In the genomic region with DNA sequence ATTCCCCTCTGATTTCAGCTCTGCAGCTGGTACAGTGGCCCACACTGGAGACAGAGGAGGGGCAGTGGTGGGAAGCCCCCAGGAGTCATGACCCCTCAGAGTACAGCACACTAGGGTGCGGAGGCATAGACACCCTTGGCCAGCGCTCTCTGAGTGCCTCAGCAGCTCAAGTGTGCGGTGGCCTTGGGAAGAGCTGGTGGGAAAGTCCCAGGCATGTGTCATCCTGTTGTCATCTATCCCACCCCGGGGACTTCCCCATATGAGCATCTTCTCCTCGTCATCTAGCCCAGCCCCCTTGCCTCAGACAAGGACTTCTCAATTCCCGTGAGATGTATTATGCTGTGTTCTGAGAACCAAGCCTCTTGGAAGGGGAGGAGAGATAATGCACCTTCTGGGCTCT, we compare ENCODE assay signal across 8 cellular contexts. TPM values are rescaled to one million over a fixed set of nuclear protein-coding genes. Genes with fewer than 3 reads are reported as not detected.
DNase-seq lines count a peak whose midpoint lies in the region; ATAC-seq and TF ChIP-seq lines count a peak whose summit lies in the region.

No MANE protein-coding gene starts in this region.

- no peak overlapping the region for H3K27ac ChIP-seq in A673 (ENCODE audit: low read depth, low read length, poor library complexity, severe bottlenecking)
- no peak overlapping the region for H3K27ac ChIP-seq in aorta (ENCODE audit: low read depth in 1 of 2, low read length in 2 of 2)

- 81 to 88% methylated on average over 6 of the region's 6 CpGs for WGBS in aorta, 2 donors

- H3K4me1 ChIP-seq in A673 (ENCODE audit: insufficient read depth, low read length, poor library complexity, severe bottlenecking), result no peaks in the 10 kb centered on the region
- H3K4me1 ChIP-seq in aorta (ENCODE audit: control insufficient read depth in 1 of 2, insufficient read depth in 2 of 2, low read length in 2 of 2), result no peaks in the 10 kb centered on the region

- H3K36me3 ChIP-seq in A673 (ENCODE audit: insufficient read depth, low read length, poor library complexity, severe bottlenecking) (no peaks in the 10 kb centered on the region), aorta (ENCODE audit: control insufficient read depth in 1 of 2, insufficient read depth in 2 of 2, low read length in 1 of 2) (no peaks in the 10 kb centered on the region)

- peak; percentile 87 for ATAC-seq in HG03457 (IDR thresholded peaks at IDR 0.05; ENCODE audit: unreplicated experiment)
- ATAC-seq in esophagus mucosa, result peak; percentile 61
- no peak for ATAC-seq in aorta (ENCODE audit: low FRiP score)

- peak; percentile 33 for TF ChIP-seq POLR2A in GM19193 (IDR thresholded peaks at IDR 0.05; ENCODE audit: extremely low read depth, insufficient read depth, insufficient read length)

- no peak for TF ChIP-seq CTCF in A673 (conservative IDR thresholded peaks at IDR 0.05; ENCODE audit: low read depth, low read length)

- POLR2A ChIA-PET in A673 (lab: Charles Lee; ENCODE audit: low non-redundant PET), result no interaction called here

- H3K9me3 ChIP-seq in A673 (ENCODE audit: low read depth, low read length, poor library complexity, severe bottlenecking) (no peaks in the 10 kb centered on the region), aorta (ENCODE audit: control insufficient read depth, low read length) (no peaks in the 10 kb centered on the region)

- no TSS peak for BruUV-seq in A673 (replicated peaks; lab: Mats Ljungman, UMichigan)

- DNase-seq in A673 (ENCODE audit: low spot score) (peak; percentile 71), aorta (no peak), KG1 (lab: John Stamatoyannopoulos, UW) (no peak)
- DNase-seq in activated CD4-positive, alpha-beta T cell treated with anti-CD3 and anti-CD28 coated beads for 4 hours, result peak; percentile 77 to 86
- peak; percentile 82 for DNase-seq in stimulated activated CD4-positive, alpha-beta T cell treated with anti-CD3 and anti-CD28 coated beads, Interleukin-2, amount 100 ng/mL, for 4 hours (ENCODE audit: low read depth)

- CTCF ChIA-PET in A673 (lab: Charles Lee), result interaction anchor here (0.5 kb wide), 1 partner anchor 19 kb away, joined by 7 read pairs; no protein-coding TSS in a partner anchor

- H3K4me3 ChIP-seq in A673 (ENCODE audit: low read depth, low read length, poor library complexity, severe bottlenecking) (no peak overlapping the region), aorta (ENCODE audit: low read length in 2 of 2) (no peak overlapping the region)

- intact Hi-C loops in A673 (cut with micrococcal nuclease; ENCODE audit: unreplicated experiment), result no loop called here
- intact Hi-C loops in aorta (cut with DNase I), result no loop called here

- no peaks in the 10 kb centered on the region for H3K27me3 ChIP-seq in A673 (replicated peaks; ENCODE audit: insufficient read depth, low read depth, low read length, poor library complexity)
- no peaks in the 10 kb centered on the region for H3K27me3 ChIP-seq in aorta (ENCODE audit: control insufficient read depth in 1 of 2, insufficient read depth in 2 of 2, low read length in 1 of 2)

RNA-seq across cellular contexts. Expression of a gene that starts 15.6 kb away (rescaled TPM):
- total RNA-seq in A673 (2021) (133 and 160 TPM in 2 replicates), esophagus mucosa (77.8 TPM), aorta (10 to 100 TPM; 16.8 to 21.2 TPM)
- 10 to 100 TPM in 1 of 2 donors, 1 to 10 TPM in 1; 9.0 to 11.1 TPM for polyA plus RNA-seq in aorta

Comparison
In these comparisons a context has a peak if more than half of its experiments do, and no peak if none do; other contexts are left out.
1. DNase-seq: peak in A673 (single experiment), activated CD4-positive, alpha-beta T cell treated with anti-CD3 and anti-CD28 coated beads for 4 hours (2 of 2) and stimulated activated CD4-positive, alpha-beta T cell treated with anti-CD3 and anti-CD28 coated beads, Interleukin-2, amount 100 ng/mL, for 4 hours (single experiment); none in aorta (0 of 2) and KG1 (single experiment).